ENCODE assay signal across 1 cellular context in genomic region chr3:49339947-49340800, GRCh38.
TF ChIP-seq lines count a peak whose summit lies in the region.

Gene USP4, minus strand, starts transcription at chr3:49340053. Its CDS starts 29 bp downstream, at chr3:49340024.

TF ChIP-seq in HepG2, 621 proteins besides CTCF, POLR2A, EP300 and RAD21 (continued from another document and continues in another):
- TF ChIP-seq ZNF18 (CRISPR knock-in tag; IDR thresholded peaks at IDR 0.05; ENCODE audit: insufficient replicate concordance) (peak; percentile 88), ZNF883 (CRISPR knock-in tag; IDR thresholded peaks at IDR 0.05; ENCODE audit: not compliant biosample characterization) (peak; percentile 98), ZFP37 (CRISPR knock-in tag; IDR thresholded peaks at IDR 0.05; ENCODE audit: borderline replicate concordance) (peak; percentile 70; the same call in 1 of the 2 replicates), HDAC2 (CRISPR knock-in tag; IDR thresholded peaks at IDR 0.05) (peak; percentile 67), PHF5A (CRISPR knock-in tag; IDR thresholded peaks at IDR 0.05; ENCODE audit: low read depth, unreplicated experiment) (peak; percentile 76), ZNF33A (CRISPR knock-in tag; IDR thresholded peaks at IDR 0.05; ENCODE audit: borderline replicate concordance) (no peak), ADNP (CRISPR knock-in tag; IDR thresholded peaks at IDR 0.05) (no peak), KMT2B (CRISPR knock-in tag; IDR thresholded peaks at IDR 0.05) (peak; percentile 91), CENPBD1 (CRISPR knock-in tag; IDR thresholded peaks at IDR 0.05; ENCODE audit: borderline replicate concordance, low read depth) (peak; percentile 63; the same call in 1 of the 2 replicates), ZNF253 (CRISPR knock-in tag; IDR thresholded peaks at IDR 0.05; ENCODE audit: borderline replicate concordance) (peak; percentile 95), HNF1B (CRISPR knock-in tag; IDR thresholded peaks at IDR 0.05) (peak; percentile 92), NR1H2 (CRISPR knock-in tag; IDR thresholded peaks at IDR 0.05; ENCODE audit: borderline replicate concordance, low read depth) (no peak), ZNF777 (CRISPR knock-in tag; IDR thresholded peaks at IDR 0.05) (peak; percentile 67; the same call in 1 of the 2 replicates), PRDM10 (CRISPR knock-in tag; IDR thresholded peaks at IDR 0.05; ENCODE audit: low read depth) (peak; percentile 75; the same call in 1 of the 2 replicates), GATA4 (IDR thresholded peaks at IDR 0.05; ENCODE audit: borderline replicate concordance, low read depth) (peak; percentile 56; the same call in 1 of the 2 replicates), ZNF841 (CRISPR knock-in tag; IDR thresholded peaks at IDR 0.05; ENCODE audit: borderline replicate concordance) (peak; percentile 93; the same call in 1 of the 2 replicates), DBP (CRISPR knock-in tag; IDR thresholded peaks at IDR 0.05; ENCODE audit: not compliant biosample characterization) (no peak), ZNF337 (CRISPR knock-in tag; IDR thresholded peaks at IDR 0.05; ENCODE audit: borderline replicate concordance, low read depth) (peak; percentile 87; the same call in 1 of the 2 replicates), ZNF562 (CRISPR knock-in tag; IDR thresholded peaks at IDR 0.05; ENCODE audit: borderline replicate concordance) (peak; percentile 82; the same call in 1 of the 2 replicates), AFF4 (CRISPR knock-in tag; IDR thresholded peaks at IDR 0.05) (no peak), ZSCAN5A (CRISPR knock-in tag; IDR thresholded peaks at IDR 0.05; ENCODE audit: borderline replicate concordance) (peak; percentile 92; the same call in 1 of the 2 replicates), SAFB2 (CRISPR knock-in tag; IDR thresholded peaks at IDR 0.05; ENCODE audit: borderline replicate concordance, low read depth) (peak; percentile 96), ZNF691 (CRISPR knock-in tag; IDR thresholded peaks at IDR 0.05; ENCODE audit: borderline replicate concordance, low read depth) (peak; percentile 99), ZNF20 (CRISPR knock-in tag; IDR thresholded peaks at IDR 0.05) (peak; percentile 94; the same call in 1 of the 2 replicates), KIAA2018 (CRISPR knock-in tag; IDR thresholded peaks at IDR 0.05; ENCODE audit: borderline replicate concordance) (no peak; the same call in 1 of the 2 replicates), ZNF367 (CRISPR knock-in tag; IDR thresholded peaks at IDR 0.05; ENCODE audit: borderline replicate concordance) (peak; percentile 83; the same call in 1 of the 2 replicates)
